ENCODE assay signal across 18 cellular contexts in genomic region chr5:125065114-125065513, GRCh38.
DNase-seq lines count a peak whose midpoint lies in the region; ATAC-seq and TF ChIP-seq lines count a peak whose summit lies in the region.
"Had no signal": no experiment of that assay in that cellular context is flagged by ENCODE, and none has a peak within 500 bp of the region (broad histone marks: within the 10 kb centered on the region; RNA-seq: fewer than 3 reads in every experiment).

No MANE protein-coding gene starts in this region.

- peaks cover 0 to 9% (median 1%) of the 10 kb centered on the region in 5 donors for H3K27me3 Mint-ChIP-seq in naive thymus-derived CD8-positive, alpha-beta T cell
- H3K27me3 Mint-ChIP-seq: activated naive CD4-positive, alpha-beta T cell treated with anti-CD3 and anti-CD28 coated beads, Interleukin-2, amount 50 U/mL, for 24 hours had no signal

- H3K23ac ChIP-seq in IMR-90 (ENCODE audit: low read depth, low read length) = no peak overlapping the region

- no peak overlapping the region for H3K4me3 Mint-ChIP-seq in naive thymus-derived CD8-positive, alpha-beta T cell
- H3K4me3 Mint-ChIP-seq: activated naive CD4-positive, alpha-beta T cell treated with anti-CD3 and anti-CD28 coated beads, Interleukin-2, amount 50 U/mL, for 24 hours had no signal

- DNase-seq in IMR-90 (no peak), NCI-H2107 treated with DMSO at 0.1 percent for 48 hours (lab: John Stamatoyannopoulos, UW; ENCODE audit: unreplicated experiment) (peak; percentile 77), DMS 273 treated with DMSO at 0.1 percent for 48 hours (lab: John Stamatoyannopoulos, UW) (no peak), GOT3 (lab: John Stamatoyannopoulos, UW) (no peak)
- no peak for DNase-seq in naive thymus-derived CD8-positive, alpha-beta T cell
- DNase-seq: activated CD4-positive, alpha-beta T cell treated with anti-CD3 and anti-CD28 coated beads for 4 hours; activated T-cell treated with anti-CD3 and anti-CD28 coated beads for 4 hours; body of pancreas; cortex of kidney; H7; heart left ventricle; NCI-H2029; stimulated activated CD4-positive, alpha-beta T cell treated with anti-CD3 and anti-CD28 coated beads, Interleukin-4, amount 100 ng/mL, for 1 hour; T-helper 9 cell had no signal

- no CpG with 5 or more reads among the region's 3 CpGs for WGBS in IMR-90 (ENCODE audit: extremely low coverage in 2 of 2, insufficient read length in 1 of 2), 2 experiments

- H4K91ac ChIP-seq in IMR-90 (ENCODE audit: insufficient read depth, low read depth, low read length) = no peak overlapping the region

- POLR2A ChIA-PET in IMR-90 (lab: Charles Lee; ENCODE audit: unreplicated experiment) = no interaction called here
- POLR2A ChIA-PET in naive thymus-derived CD8-positive, alpha-beta T cell (lab: Charles Lee) = no interaction called here

- no peak overlapping the region; the same call in 1 of the 2 replicates for H3K14ac ChIP-seq in IMR-90 (replicated peaks; ENCODE audit: low read depth, low read length)

- TF ChIP-seq RAD21 in IMR-90 (IDR thresholded peaks at IDR 0.05; ENCODE audit: low read length) = no peak

- H3K4me2 ChIP-seq in IMR-90 (ENCODE audit: low read depth, low read length) = no peak overlapping the region

- no peaks in the 10 kb centered on the region for H3K9me1 ChIP-seq in IMR-90 (ENCODE audit: insufficient read depth, low read length)

- no peak overlapping the region for H3K9ac ChIP-seq in IMR-90 (ENCODE audit: low read depth, low read length)

- H4K20me1 ChIP-seq in IMR-90 (ENCODE audit: insufficient read depth, low read length) = no peaks in the 10 kb centered on the region

- H3K27ac Mint-ChIP-seq in naive thymus-derived CD8-positive, alpha-beta T cell = no peak overlapping the region
- H3K27ac Mint-ChIP-seq: activated naive CD4-positive, alpha-beta T cell treated with anti-CD3 and anti-CD28 coated beads, Interleukin-2, amount 50 U/mL, for 24 hours had no signal

- no peak overlapping the region for H2AFZ ChIP-seq in IMR-90 (replicated peaks; ENCODE audit: low read length, poor library complexity)
- H2AFZ ChIP-seq in neuron (ENCODE audit: low read depth, low read length) = peak overlapping the region; percentile 32

- in situ Hi-C loops in IMR-90 (cut with MboI; ENCODE audit: low sequenced_read_pairs) = no loop called here

- H2AK9ac ChIP-seq in IMR-90 (replicated peaks; ENCODE audit: low read depth, low read length, poor library complexity) = no peak overlapping the region

- no peak overlapping the region for H4K5ac ChIP-seq in IMR-90 (ENCODE audit: low read depth, low read length)

- peak overlapping the region; percentile 11; the same call in 1 of the 2 replicates for H2BK20ac ChIP-seq in IMR-90 (ENCODE audit: low read depth, low read length)

- H3K27ac ChIP-seq in IMR-90 (ENCODE audit: insufficient read depth, low read length) (no peak overlapping the region), VCaP (peak overlapping the region; percentile 67)
- H3K27ac ChIP-seq: body of pancreas, heart left ventricle had no signal

- TF ChIP-seq CTCF in IMR-90 (conservative IDR thresholded peaks at IDR 0.05; ENCODE audit: low read depth, low read length) (no peak), VCaP (conservative IDR thresholded peaks at IDR 0.05) (no peak)

- intact Hi-C loops in IMR-90 (cut with micrococcal nuclease) = no loop called here

- H3K4me3 ChIP-seq in IMR-90 (ENCODE audit: insufficient read depth, low read depth, low read length) (no peak overlapping the region), neuron (ENCODE audit: low read length) (no peak overlapping the region)
- H3K4me3 ChIP-seq: body of pancreas, heart left ventricle had no signal

- H3K9me3 Mint-ChIP-seq in naive thymus-derived CD8-positive, alpha-beta T cell = peaks cover 0 to 19% (median 6%) of the 10 kb centered on the region in 9 donors

- no peak overlapping the region for H3K18ac ChIP-seq in IMR-90 (ENCODE audit: low read depth, low read length)

- peaks cover 0 to 4% (median 0%) of the 10 kb centered on the region in 3 donors for H3K36me3 Mint-ChIP-seq in naive thymus-derived CD8-positive, alpha-beta T cell
- H3K36me3 Mint-ChIP-seq: activated naive CD4-positive, alpha-beta T cell treated with anti-CD3 and anti-CD28 coated beads, Interleukin-2, amount 50 U/mL, for 24 hours had no signal

- no peaks in the 10 kb centered on the region for H3K27me3 ChIP-seq in IMR-90 (ENCODE audit: control insufficient read depth, insufficient read depth, low read length)
- no peaks in the 10 kb centered on the region for H3K27me3 ChIP-seq in neuron (ENCODE audit: insufficient read depth, low read length)
- H3K27me3 ChIP-seq: body of pancreas, heart left ventricle had no signal

- dilution Hi-C loops in IMR-90 (cut with HindIII; ENCODE audit: low sequenced_read_pairs, unreplicated experiment) = no loop called here

- H2BK5ac ChIP-seq in IMR-90 (ENCODE audit: low read depth, low read length, poor library complexity, severe bottlenecking) = no peak overlapping the region

- no peak overlapping the region for H2BK15ac ChIP-seq in IMR-90 (ENCODE audit: low read depth, low read length)

- no peaks in the 10 kb centered on the region for H3K4me1 Mint-ChIP-seq in naive thymus-derived CD8-positive, alpha-beta T cell
- H3K4me1 Mint-ChIP-seq: activated naive CD4-positive, alpha-beta T cell treated with anti-CD3 and anti-CD28 coated beads, Interleukin-2, amount 50 U/mL, for 24 hours had no signal

- CTCF ChIA-PET in IMR-90 (lab: Yijun Ruan, JAX) = no interaction called here

- no peaks in the 10 kb centered on the region for H3K4me1 ChIP-seq in IMR-90 (ENCODE audit: control insufficient read depth, insufficient read depth, low read length)
- H3K4me1 ChIP-seq in neuron (ENCODE audit: insufficient read depth, low read length) = peaks cover 23% of the 10 kb centered on the region
- H3K4me1 ChIP-seq: body of pancreas had no signal

- H2AK5ac ChIP-seq in IMR-90 (ENCODE audit: low read depth, low read length) = no peak overlapping the region

- no peaks in the 10 kb centered on the region for H3K79me1 ChIP-seq in IMR-90 (ENCODE audit: low read depth in 1 of 2, low read length in 2 of 2)

- no TSS peak for BruUV-seq in IMR-90 (replicated peaks; lab: Mats Ljungman, UMichigan)

- no peak overlapping the region for H4K8ac ChIP-seq in IMR-90 (ENCODE audit: low read depth in 2 of 2, low read length in 2 of 2)

- H3K4ac ChIP-seq in IMR-90 (ENCODE audit: low read depth, low read length) = no peak overlapping the region

- no peak for TF ChIP-seq POLR2A in IMR-90 (IDR thresholded peaks at IDR 0.05; ENCODE audit: low read depth, low read length)

- no peak overlapping the region for H3K56ac ChIP-seq in IMR-90 (ENCODE audit: extremely low read depth, insufficient read depth, low read length)

- ATAC-seq in IMR-90 (ENCODE audit: low read depth) (no peak), GM19351 (IDR thresholded peaks at IDR 0.05; ENCODE audit: unreplicated experiment) (no peak)
- no peak for ATAC-seq in naive thymus-derived CD8-positive, alpha-beta T cell
- ATAC-seq: body of pancreas had no signal

- H2BK120ac ChIP-seq in IMR-90 (ENCODE audit: low read depth, low read length) = no peak overlapping the region

- H3K9me3 ChIP-seq in IMR-90 (ENCODE audit: control insufficient read depth, insufficient read depth, low read length) = no peaks in the 10 kb centered on the region
- peaks cover 2% of the 10 kb centered on the region for H3K9me3 ChIP-seq in neuron (ENCODE audit: low read length)
- H3K9me3 ChIP-seq: body of pancreas had no signal

- H3K36me3 ChIP-seq in IMR-90 (ENCODE audit: control insufficient read depth, insufficient read depth, low read length) (no peaks in the 10 kb centered on the region), neuron (ENCODE audit: insufficient read depth, low read length) (no peaks in the 10 kb centered on the region)
- H3K36me3 ChIP-seq: heart left ventricle had no signal

TF ChIP-seq in IMR-90, 13 proteins besides CTCF, POLR2A, EP300 and RAD21:
- TF ChIP-seq MXI1 (IDR thresholded peaks at IDR 0.05; ENCODE audit: borderline replicate concordance, low read depth, low read length) (no peak), CEBPB (IDR thresholded peaks at IDR 0.05; ENCODE audit: low read depth, low read length) (no peak), CHD1 (IDR thresholded peaks at IDR 0.05; ENCODE audit: low read depth, low read length) (no peak), SMC3 (IDR thresholded peaks at IDR 0.05; ENCODE audit: low read depth, low read length) (no peak), MAFK (IDR thresholded peaks at IDR 0.05; ENCODE audit: low read depth, low read length) (no peak), FOS (IDR thresholded peaks at IDR 0.05; ENCODE audit: low read depth, low read length) (no peak), RCOR1 (IDR thresholded peaks at IDR 0.05; ENCODE audit: insufficient replicate concordance, low read length) (no peak), RFX5 (IDR thresholded peaks at IDR 0.05; ENCODE audit: low read depth, low read length) (no peak), NFE2L2 (IDR thresholded peaks at IDR 0.05; ENCODE audit: low read depth, low read length) (no peak), BHLHE40 (IDR thresholded peaks at IDR 0.05; ENCODE audit: low read depth, low read length) (no peak), MAZ (IDR thresholded peaks at IDR 0.05; ENCODE audit: borderline replicate concordance, low read depth, low read length) (no peak)
- TF ChIP-seq, protein P1, sequence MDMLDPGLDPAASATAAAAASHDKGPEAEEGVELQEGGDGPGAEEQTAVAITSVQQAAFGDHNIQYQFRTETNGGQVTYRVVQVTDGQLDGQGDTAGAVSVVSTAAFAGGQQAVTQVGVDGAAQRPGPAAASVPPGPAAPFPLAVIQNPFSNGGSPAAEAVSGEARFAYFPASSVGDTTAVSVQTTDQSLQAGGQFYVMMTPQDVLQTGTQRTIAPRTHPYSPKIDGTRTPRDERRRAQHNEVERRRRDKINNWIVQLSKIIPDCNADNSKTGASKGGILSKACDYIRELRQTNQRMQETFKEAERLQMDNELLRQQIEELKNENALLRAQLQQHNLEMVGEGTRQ (IDR thresholded peaks at IDR 0.05; ENCODE audit: low read depth, low read length) = no peak
- TF ChIP-seq, protein P2, sequence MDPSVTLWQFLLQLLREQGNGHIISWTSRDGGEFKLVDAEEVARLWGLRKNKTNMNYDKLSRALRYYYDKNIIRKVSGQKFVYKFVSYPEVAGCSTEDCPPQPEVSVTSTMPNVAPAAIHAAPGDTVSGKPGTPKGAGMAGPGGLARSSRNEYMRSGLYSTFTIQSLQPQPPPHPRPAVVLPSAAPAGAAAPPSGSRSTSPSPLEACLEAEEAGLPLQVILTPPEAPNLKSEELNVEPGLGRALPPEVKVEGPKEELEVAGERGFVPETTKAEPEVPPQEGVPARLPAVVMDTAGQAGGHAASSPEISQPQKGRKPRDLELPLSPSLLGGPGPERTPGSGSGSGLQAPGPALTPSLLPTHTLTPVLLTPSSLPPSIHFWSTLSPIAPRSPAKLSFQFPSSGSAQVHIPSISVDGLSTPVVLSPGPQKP (IDR thresholded peaks at IDR 0.05; ENCODE audit: borderline replicate concordance, low read depth, low read length) = no peak
